In the genomic region with DNA sequence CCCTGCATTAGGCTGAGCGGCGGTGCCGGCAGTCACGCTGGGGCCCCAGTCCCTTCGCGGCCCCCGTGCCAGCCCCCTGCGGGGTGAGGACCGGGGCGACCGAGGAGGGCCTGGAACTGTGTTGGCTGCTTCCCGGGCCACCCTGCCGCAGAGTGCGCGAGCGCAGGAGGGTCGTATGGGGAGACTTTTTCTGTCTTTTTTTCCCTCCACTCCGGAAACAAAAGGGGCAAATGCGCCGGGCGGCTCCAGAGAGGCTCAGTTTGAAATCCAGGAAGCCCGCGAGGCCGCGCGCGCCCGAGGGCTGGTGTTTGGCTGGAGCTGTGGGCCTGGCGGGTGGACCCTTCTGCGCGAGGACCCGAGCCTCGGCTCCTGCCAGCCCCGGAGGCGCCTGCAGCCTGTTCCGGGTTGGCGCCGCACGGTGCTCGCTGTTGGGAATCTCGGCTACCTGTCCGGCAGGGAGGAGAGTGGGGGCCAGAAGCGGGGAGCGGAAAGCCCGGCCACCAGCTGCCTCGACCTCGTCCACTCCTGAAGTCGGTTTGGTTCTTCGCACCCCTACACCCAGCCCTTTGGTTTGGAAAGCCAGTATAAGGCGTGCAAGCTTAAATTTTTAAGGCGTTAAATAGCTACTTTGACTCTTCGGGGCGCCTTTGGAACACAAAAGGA, we compare ENCODE assay signal across 8 cellular contexts. TPM values are rescaled to one million over a fixed set of nuclear protein-coding genes. Genes with fewer than 3 reads are reported as not detected.
DNase-seq lines count a peak whose midpoint lies in the region; ATAC-seq and TF ChIP-seq lines count a peak whose summit lies in the region.

No MANE protein-coding gene starts in this region.

- peak overlapping the region; percentile 81 for H3K4me3 Mint-ChIP-seq in GM23338
- H3K4me3 Mint-ChIP-seq in activated T-helper 1 cell treated with anti-CD3 and anti-CD28 coated beads, Interleukin-12 subunit alpha, Interleukin-12 subunit beta, Interleukin-2, Interleukin-4 antibody, amounts not matched to agents 30 ng/mL and 10 ng/mL and 1 ng/mL, durations not matched to agents 14 hours and 24 hours and 36 hours: peak overlapping the region; percentile 85

- H3K27ac Mint-ChIP-seq in GM23338: no peak overlapping the region
- H3K27ac Mint-ChIP-seq in activated T-helper 1 cell treated with anti-CD3 and anti-CD28 coated beads, Interleukin-12 subunit alpha, Interleukin-12 subunit beta, Interleukin-2, Interleukin-4 antibody, amounts not matched to agents 30 ng/mL and 10 ng/mL and 1 ng/mL, durations not matched to agents 14 hours and 24 hours and 36 hours: peak overlapping the region; percentile 19

- peak overlapping the region; percentile 95 for H3K4me2 ChIP-seq in GM23338

- peaks cover 27% of the 10 kb centered on the region; the same call in 1 of the 2 replicates for H3F3A ChIP-seq in GM23338 (replicated peaks; ENCODE audit: low read depth)

- H3K36me3 Mint-ChIP-seq in GM23338 (ENCODE audit: low read depth): peaks cover 12% of the 10 kb centered on the region; the same call in 2 of the 3 replicates
- peaks cover 2% of the 10 kb centered on the region for H3K36me3 Mint-ChIP-seq in activated T-helper 1 cell treated with anti-CD3 and anti-CD28 coated beads, Interleukin-12 subunit alpha, Interleukin-12 subunit beta, Interleukin-2, Interleukin-4 antibody, amounts not matched to agents 30 ng/mL and 10 ng/mL and 1 ng/mL, durations not matched to agents 14 hours and 24 hours and 36 hours (ENCODE audit: low read depth)

- peak; percentile 40 for DNase-seq in A673 (ENCODE audit: low spot score)
- no peak for DNase-seq in GM23338 (ENCODE audit: low spot score)
- no peak for DNase-seq in activated T-helper 1 cell treated with anti-CD3 and anti-CD28 coated beads, Interleukin-12 subunit alpha, Interleukin-12 subunit beta, Interleukin-2, Interleukin-4 antibody, amounts not matched to agents 30 ng/mL and 10 ng/mL and 1 ng/mL, durations not matched to agents 14 hours and 24 hours and 36 hours (ENCODE audit: low spot score)
- peak; percentile 32 to 58 for DNase-seq in cardiac muscle cell (ENCODE audit: low read depth in 1 of 2, low spot score in 1 of 2)
- peak; percentile 49 for DNase-seq in prostate gland (ENCODE audit: low spot score)
- no peak for DNase-seq in DMS114 treated with DMSO at 0.1 percent for 48 hours (lab: John Stamatoyannopoulos, UW; ENCODE audit: unreplicated experiment)
- no peak for DNase-seq in stimulated activated CD4-positive, alpha-beta T cell treated with anti-CD3 and anti-CD28 coated beads, Interleukin-1b, Interleukin-23, amount 100 ng/mL, for 48 hours
- DNase-seq in inferior parietal cortex (ENCODE audit: extremely low spot score): no peak

- CTCF ChIA-PET in A673 (lab: Charles Lee): interaction anchor here (1.0 kb wide), 1 partner anchor 175 kb away, joined by 4 read pairs; no protein-coding TSS in a partner anchor

- no peaks in the 10 kb centered on the region for H3K9me2 ChIP-seq in GM23338 (ENCODE audit: insufficient read depth)

- peak; percentile 5 for ATAC-seq in GM23338

- no peak overlapping the region for H2AFZ ChIP-seq in GM23338

- peaks cover 17% of the 10 kb centered on the region for H4K20me1 ChIP-seq in GM23338 (replicated peaks; ENCODE audit: insufficient read depth)

- H3K4me1 ChIP-seq in A673 (ENCODE audit: insufficient read depth, low read length, poor library complexity, severe bottlenecking) (peaks cover 18% of the 10 kb centered on the region), GM23338 (ENCODE audit: insufficient read depth) (peaks cover 62% of the 10 kb centered on the region), cardiac muscle cell (ENCODE audit: low read depth) (peaks cover 55% of the 10 kb centered on the region), prostate gland (replicated peaks) (peaks cover 9% of the 10 kb centered on the region)

- 1% methylated on average over 50 of the region's 53 CpGs for WGBS in prostate gland

- H3K27me3 ChIP-seq in A673 (replicated peaks; ENCODE audit: insufficient read depth, low read depth, low read length, poor library complexity): no peaks in the 10 kb centered on the region
- H3K27me3 ChIP-seq in GM23338 (ENCODE audit: insufficient read depth): peaks cover 5% of the 10 kb centered on the region; the same call in 1 of the 2 replicates
- H3K27me3 ChIP-seq in cardiac muscle cell: no peaks in the 10 kb centered on the region
- no peaks in the 10 kb centered on the region for H3K27me3 ChIP-seq in prostate gland (replicated peaks; ENCODE audit: insufficient read depth)

- no TSS peak for BruUV-seq in A673 (replicated peaks; lab: Mats Ljungman, UMichigan)

- no peak for TF ChIP-seq CTCF in A673 (conservative IDR thresholded peaks at IDR 0.05; ENCODE audit: low read depth, low read length)
- TF ChIP-seq CTCF in GM23338 (conservative IDR thresholded peaks at IDR 0.05; ENCODE audit: low read depth in 2 of 2): no peak
- no peak for TF ChIP-seq CTCF in cardiac muscle cell (IDR thresholded peaks at IDR 0.05; ENCODE audit: low read depth, low read length)
- TF ChIP-seq CTCF in prostate gland (IDR thresholded peaks at IDR 0.05): no peak

- H3K9me3 ChIP-seq in A673 (ENCODE audit: low read depth, low read length, poor library complexity, severe bottlenecking): no peaks in the 10 kb centered on the region
- no peaks in the 10 kb centered on the region for H3K9me3 ChIP-seq in cardiac muscle cell (ENCODE audit: low read depth)
- H3K9me3 ChIP-seq in prostate gland: no peaks in the 10 kb centered on the region

- no peaks in the 10 kb centered on the region for H3K9me3 Mint-ChIP-seq in GM23338
- H3K9me3 Mint-ChIP-seq in activated T-helper 1 cell treated with anti-CD3 and anti-CD28 coated beads, Interleukin-12 subunit alpha, Interleukin-12 subunit beta, Interleukin-2, Interleukin-4 antibody, amounts not matched to agents 30 ng/mL and 10 ng/mL and 1 ng/mL, durations not matched to agents 14 hours and 24 hours and 36 hours: no peaks in the 10 kb centered on the region

- H3K4me1 Mint-ChIP-seq in GM23338: peaks cover 76% of the 10 kb centered on the region
- peaks cover 75% of the 10 kb centered on the region for H3K4me1 Mint-ChIP-seq in activated T-helper 1 cell treated with anti-CD3 and anti-CD28 coated beads, Interleukin-12 subunit alpha, Interleukin-12 subunit beta, Interleukin-2, Interleukin-4 antibody, amounts not matched to agents 30 ng/mL and 10 ng/mL and 1 ng/mL, durations not matched to agents 14 hours and 24 hours and 36 hours (ENCODE audit: low read depth)

- H3K36me3 ChIP-seq in A673 (ENCODE audit: insufficient read depth, low read length, poor library complexity, severe bottlenecking) (no peaks in the 10 kb centered on the region), GM23338 (ENCODE audit: insufficient read depth) (no peaks in the 10 kb centered on the region), cardiac muscle cell (no peaks in the 10 kb centered on the region), prostate gland (no peaks in the 10 kb centered on the region)

- POLR2A ChIA-PET in A673 (lab: Charles Lee; ENCODE audit: low non-redundant PET): interaction anchor here (0.6 kb wide), 1 partner anchor 981 kb away, joined by 3 read pairs; no protein-coding TSS in a partner anchor

- H3K4me3 ChIP-seq in A673 (ENCODE audit: low read depth, low read length, poor library complexity, severe bottlenecking) (peak overlapping the region; percentile 70), GM23338 (peak overlapping the region; percentile 86), cardiac muscle cell (peak overlapping the region; percentile 67), prostate gland (peak overlapping the region; percentile 62 to 84)

- H3K27ac ChIP-seq in A673 (ENCODE audit: low read depth, low read length, poor library complexity, severe bottlenecking) (peak overlapping the region; percentile 76), GM23338 (ENCODE audit: low read depth) (peak overlapping the region; percentile 55; the same call in 1 of the 2 replicates), cardiac muscle cell (peak overlapping the region; percentile 84), prostate gland (peak overlapping the region; percentile 77 to 78)

- intact Hi-C loops in A673 (cut with micrococcal nuclease; ENCODE audit: unreplicated experiment): no loop called here
- intact Hi-C loops in activated T-helper 1 cell treated with anti-CD3 and anti-CD28 coated beads, Interleukin-12 subunit alpha, Interleukin-12 subunit beta, Interleukin-2, Interleukin-4 antibody, amounts not matched to agents 30 ng/mL and 10 ng/mL and 1 ng/mL, durations not matched to agents 14 hours and 24 hours and 36 hours (cut with micrococcal nuclease): loop anchor here (5.0 kb wide), 3 partner anchors 33 to 207 kb away; partner anchors contain the start of genes CHURC1 and HSPA2
- intact Hi-C loops in prostate gland (cut with DNase I): no loop called here

- peaks cover 51% of the 10 kb centered on the region for H3K79me2 ChIP-seq in GM23338 (replicated peaks; ENCODE audit: insufficient read depth)

- H3K27me3 Mint-ChIP-seq in GM23338 (ENCODE audit: insufficient read depth, low read depth, poor library complexity): peaks cover 18% of the 10 kb centered on the region
- H3K27me3 Mint-ChIP-seq in activated T-helper 1 cell treated with anti-CD3 and anti-CD28 coated beads, Interleukin-12 subunit alpha, Interleukin-12 subunit beta, Interleukin-2, Interleukin-4 antibody, amounts not matched to agents 30 ng/mL and 10 ng/mL and 1 ng/mL, durations not matched to agents 14 hours and 24 hours and 36 hours (ENCODE audit: insufficient read depth): peaks cover 40% of the 10 kb centered on the region

- no peak for TF ChIP-seq POLR2A in prostate gland (IDR thresholded peaks at IDR 0.05)

TF ChIP-seq in GM23338, 12 proteins besides CTCF, POLR2A, EP300 and RAD21 (continues in another document):
- TF ChIP-seq ZNF114 (CRISPR knock-in tag; IDR thresholded peaks at IDR 0.05): no peak
- TF ChIP-seq NANOG (IDR thresholded peaks at IDR 0.05; ENCODE audit: borderline replicate concordance): no peak

RNA-seq across cellular contexts. Expression of gene PLEKHG3, which starts 0.7 kb away (rescaled TPM):
- 29.6 and 39.4 TPM in 2 replicates for total RNA-seq in A673 (2021)
- 83.1 and 83.9 TPM in 2 replicates for total RNA-seq in GM23338 (2014; rRNA removed; shearing (Covaris generic))
- polyA plus RNA-seq in GM23338 (2016; fragmentation: Nextera tagmentation; extraction: Ambion mirVana): 23.0 and 30.8 TPM in 2 replicates
- 5.5 and 6.2 TPM in 2 replicates for total RNA-seq in activated T-helper 1 cell treated with anti-CD3 and anti-CD28 coated beads, Interleukin-12 subunit alpha, Interleukin-12 subunit beta, Interleukin-2, Interleukin-4 antibody, amounts not matched to agents 30 ng/mL and 10 ng/mL and 1 ng/mL, durations not matched to agents 14 hours and 24 hours and 36 hours
- 54.8 and 72.2 TPM in 2 replicates for total RNA-seq in cardiac muscle cell
- polyA plus RNA-seq in cardiac muscle cell: 17.7 and 19.2 TPM in 2 replicates
- 10 to 100 TPM; 57.8 to 69.7 TPM for total RNA-seq in prostate gland

Comparison
In these comparisons a context has a peak if more than half of its experiments do, and no peak if none do; other contexts are left out.
1. DNase-seq: peak in A673 (single experiment), cardiac muscle cell (2 of 2) and prostate gland (single experiment); none in GM23338 (single experiment), activated T-helper 1 cell treated with anti-CD3 and anti-CD28 coated beads, Interleukin-12 subunit alpha, Interleukin-12 subunit beta, Interleukin-2, Interleukin-4 antibody, amounts not matched to agents 30 ng/mL and 10 ng/mL and 1 ng/mL, durations not matched to agents 14 hours and 24 hours and 36 hours (single experiment), DMS114 treated with DMSO at 0.1 percent for 48 hours (single experiment), stimulated activated CD4-positive, alpha-beta T cell treated with anti-CD3 and anti-CD28 coated beads, Interleukin-1b, Interleukin-23, amount 100 ng/mL, for 48 hours (single experiment) and inferior parietal cortex (single experiment).
2. Peak in every context shown above with its lines, with median percentiles within 50 percentile points of each other: H3K27ac ChIP-seq and H3K4me3 ChIP-seq.